Comparison of ENCODE assay signal across 9 cellular contexts in the genomic region with DNA sequence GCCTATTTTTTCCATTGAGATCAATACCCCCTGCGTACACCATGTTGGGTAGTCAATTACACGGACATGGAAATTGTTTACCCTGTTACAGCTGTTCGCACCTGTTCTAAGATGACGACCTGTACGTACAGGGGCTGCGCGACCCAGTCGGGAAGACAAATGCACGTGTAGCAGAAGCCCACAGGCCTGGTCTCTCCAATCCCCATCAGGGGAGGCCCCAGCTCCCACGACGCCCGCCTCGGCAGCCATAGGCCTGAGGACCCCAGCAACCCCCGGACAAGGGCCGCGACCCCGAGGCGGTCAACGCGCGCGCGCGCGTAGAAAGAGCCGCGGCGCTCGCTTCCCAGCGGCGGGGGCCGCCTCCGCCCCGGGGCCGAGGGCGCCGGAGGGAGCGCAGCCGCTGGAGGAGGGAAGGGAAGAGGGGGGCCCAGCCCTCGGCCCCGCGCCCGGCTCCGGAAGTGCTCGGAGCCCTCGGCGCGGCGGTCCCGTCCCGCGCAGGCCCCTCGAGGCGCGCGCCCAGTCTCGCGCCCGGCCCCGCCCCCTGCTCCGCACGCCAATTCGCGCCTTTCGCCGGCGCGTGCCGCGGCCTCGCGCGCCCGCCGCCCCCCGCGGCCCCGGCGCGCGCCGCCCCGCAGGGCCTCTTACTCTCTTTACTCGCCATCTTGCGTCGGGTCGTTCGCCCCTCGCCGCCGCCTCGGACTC. TPM values are rescaled to one million over a fixed set of nuclear protein-coding genes. Genes with fewer than 3 reads are reported as not detected.
DNase-seq lines count a peak whose midpoint lies in the region; ATAC-seq, FAIRE-seq and TF ChIP-seq lines count a peak whose summit lies in the region.
"Had no signal": no experiment of that assay in that cellular context is flagged by ENCODE, and none has a peak within 500 bp of the region (broad histone marks: within the 10 kb centered on the region; RNA-seq: fewer than 3 reads in every experiment).

No MANE protein-coding gene starts in this region.

- peaks cover 11% of the 10 kb centered on the region for H3K4me1 ChIP-seq in GM23338 (ENCODE audit: insufficient read depth)
- peaks cover 13% of the 10 kb centered on the region for H3K4me1 ChIP-seq in Loucy (ENCODE audit: insufficient read depth, low read length, poor library complexity, severe bottlenecking)

- H3K36me3 Mint-ChIP-seq in GM23338 (ENCODE audit: low read depth): peaks cover 34% of the 10 kb centered on the region

- H3K79me2 ChIP-seq in GM23338 (replicated peaks; ENCODE audit: insufficient read depth) (peaks cover 50% of the 10 kb centered on the region), Loucy (ENCODE audit: insufficient read depth, low read length) (peaks cover 49% of the 10 kb centered on the region)

- H3K9me3 Mint-ChIP-seq in GM23338: no peaks in the 10 kb centered on the region

- peaks cover 29% of the 10 kb centered on the region for H3K4me1 Mint-ChIP-seq in GM23338

- H3K27ac ChIP-seq in GM23338 (ENCODE audit: low read depth) (peak overlapping the region; percentile 97), coronary artery (peak overlapping the region; percentile 80 to 91)

- FAIRE-seq in GM12891 (lab: Jason Lieb, UNC): peak; percentile 23
- FAIRE-seq: endometrium had no signal

- H3K4me2 ChIP-seq in GM23338 (peak overlapping the region; percentile 87), Loucy (ENCODE audit: low read depth, low read length, poor library complexity, severe bottlenecking) (peak overlapping the region; percentile 90)

- no peaks in the 10 kb centered on the region for H3K27me3 ChIP-seq in GM23338 (ENCODE audit: insufficient read depth)
- no peaks in the 10 kb centered on the region for H3K27me3 ChIP-seq in Loucy (ENCODE audit: insufficient read depth, low read length, poor library complexity, severe bottlenecking)

- intact Hi-C loops in lower leg skin (cut with DNase I; ENCODE audit: low total_unique reads): no loop called here

- H3K9me3 ChIP-seq in Loucy (ENCODE audit: insufficient read depth, low read depth, low read length): no peaks in the 10 kb centered on the region

- H3K4me3 Mint-ChIP-seq in GM23338: peak overlapping the region; percentile 93

- H4K20me1 ChIP-seq in GM23338 (replicated peaks; ENCODE audit: insufficient read depth) (peaks cover 27% of the 10 kb centered on the region), Loucy (ENCODE audit: insufficient read depth, low read length, poor library complexity, severe bottlenecking) (peaks cover 43% of the 10 kb centered on the region)

- H2AFZ ChIP-seq in GM23338 (no peak overlapping the region), Loucy (ENCODE audit: low read length) (peak overlapping the region; percentile 70; the same call in 1 of the 2 replicates)

- DNase-seq in GM12891 (ENCODE audit: insufficient read length, low spot score) (no peak), GM23338 (ENCODE audit: low spot score) (peak; percentile 60), UCSD-AML1 (lab: John Stamatoyannopoulos, UW; ENCODE audit: unreplicated experiment) (peak; percentile 50), coronary artery (ENCODE audit: low spot score) (no peak), lower leg skin (ENCODE audit: low spot score in 2 of 2) (peak in 1 of 2 donors; percentile 13), middle frontal gyrus (ENCODE audit: extremely low spot score, low spot score) (no peak)
- DNase-seq in stimulated activated naive CD4-positive, alpha-beta T cell (lab: John Stamatoyannopoulos, UW): peak; percentile 34 to 74 (median 44)

- peak overlapping the region; percentile 99 for H3K27ac Mint-ChIP-seq in GM23338

- H3K4me3 ChIP-seq in GM23338 (peak overlapping the region; percentile 79), Loucy (ENCODE audit: low read length, poor library complexity, severe bottlenecking) (peak overlapping the region; percentile 89), coronary artery (peak overlapping the region; percentile 76), lower leg skin (ENCODE audit: low read depth, poor library complexity, severe bottlenecking) (peak overlapping the region; percentile 53)

- peak; percentile 55 for ATAC-seq in GM23338

- 0 to 10% methylated on average over 8 to 79 of the region's 92 CpGs for WGBS in lower leg skin, 2 donors

- peaks cover 6% of the 10 kb centered on the region for H3K27me3 Mint-ChIP-seq in GM23338 (ENCODE audit: insufficient read depth, low read depth, poor library complexity)

- TF ChIP-seq POLR2A in GM12891 (IDR thresholded peaks at IDR 0.05; ENCODE audit: low read depth, low read length) (peak; percentile 3; the same call in 1 of the 2 replicates), lower leg skin (IDR thresholded peaks at IDR 0.05) (no peak)

- peak overlapping the region; percentile 89 for H3K9ac ChIP-seq in Loucy (ENCODE audit: low read depth, low read length, poor library complexity, severe bottlenecking)

- no peak for TF ChIP-seq CTCF in GM23338 (conservative IDR thresholded peaks at IDR 0.05; ENCODE audit: low read depth in 2 of 2)
- TF ChIP-seq CTCF in Loucy (conservative IDR thresholded peaks at IDR 0.05; ENCODE audit: low read length): no peak
- no peak for TF ChIP-seq CTCF in coronary artery (IDR thresholded peaks at IDR 0.05)
- no peak for TF ChIP-seq CTCF in lower leg skin (IDR thresholded peaks at IDR 0.05)

- no peaks in the 10 kb centered on the region for H3K9me2 ChIP-seq in GM23338 (ENCODE audit: insufficient read depth)
- H3K9me2 ChIP-seq in Loucy (replicated peaks; ENCODE audit: low read depth, low read length): no peaks in the 10 kb centered on the region

- H3K36me3 ChIP-seq in GM23338 (ENCODE audit: insufficient read depth): peaks cover 9% of the 10 kb centered on the region; the same call in 1 of the 2 replicates
- 0 out of 2 replicates have a peak, but pooled peaks cover 4% of the 10 kb centered on the region for H3K36me3 ChIP-seq in Loucy (ENCODE audit: insufficient read depth, low read length)

- no peaks in the 10 kb centered on the region for H3F3A ChIP-seq in GM23338 (replicated peaks; ENCODE audit: low read depth)
- no peaks in the 10 kb centered on the region for H3F3A ChIP-seq in Loucy (ENCODE audit: low read depth)

TF ChIP-seq in GM12891, 5 proteins besides CTCF, POLR2A, EP300 and RAD21:
- TF ChIP-seq SPI1 (IDR thresholded peaks at IDR 0.05; ENCODE audit: low read depth, low read length): no peak

TF ChIP-seq in GM23338, 12 proteins besides CTCF, POLR2A, EP300 and RAD21 (continues in another document):
- TF ChIP-seq ZNF114 (CRISPR knock-in tag; IDR thresholded peaks at IDR 0.05): no peak
- no peak for TF ChIP-seq JUNB (IDR thresholded peaks at IDR 0.05; ENCODE audit: unreplicated experiment)
- no peak for TF ChIP-seq STAT1 (IDR thresholded peaks at IDR 0.05; ENCODE audit: unreplicated experiment)
- TF ChIP-seq CREB1 (CRISPR knock-in tag; IDR thresholded peaks at IDR 0.05; ENCODE audit: low read depth): no peak
- no peak for TF ChIP-seq ZNF331 (CRISPR knock-in tag; IDR thresholded peaks at IDR 0.05; ENCODE audit: low read depth)
- TF ChIP-seq EZH2 (IDR thresholded peaks at IDR 0.05; ENCODE audit: low read depth, unreplicated experiment): no peak
- no peak for TF ChIP-seq EZH2phosphoT487 (IDR thresholded peaks at IDR 0.05; ENCODE audit: unreplicated experiment)
- TF ChIP-seq, protein P1, sequence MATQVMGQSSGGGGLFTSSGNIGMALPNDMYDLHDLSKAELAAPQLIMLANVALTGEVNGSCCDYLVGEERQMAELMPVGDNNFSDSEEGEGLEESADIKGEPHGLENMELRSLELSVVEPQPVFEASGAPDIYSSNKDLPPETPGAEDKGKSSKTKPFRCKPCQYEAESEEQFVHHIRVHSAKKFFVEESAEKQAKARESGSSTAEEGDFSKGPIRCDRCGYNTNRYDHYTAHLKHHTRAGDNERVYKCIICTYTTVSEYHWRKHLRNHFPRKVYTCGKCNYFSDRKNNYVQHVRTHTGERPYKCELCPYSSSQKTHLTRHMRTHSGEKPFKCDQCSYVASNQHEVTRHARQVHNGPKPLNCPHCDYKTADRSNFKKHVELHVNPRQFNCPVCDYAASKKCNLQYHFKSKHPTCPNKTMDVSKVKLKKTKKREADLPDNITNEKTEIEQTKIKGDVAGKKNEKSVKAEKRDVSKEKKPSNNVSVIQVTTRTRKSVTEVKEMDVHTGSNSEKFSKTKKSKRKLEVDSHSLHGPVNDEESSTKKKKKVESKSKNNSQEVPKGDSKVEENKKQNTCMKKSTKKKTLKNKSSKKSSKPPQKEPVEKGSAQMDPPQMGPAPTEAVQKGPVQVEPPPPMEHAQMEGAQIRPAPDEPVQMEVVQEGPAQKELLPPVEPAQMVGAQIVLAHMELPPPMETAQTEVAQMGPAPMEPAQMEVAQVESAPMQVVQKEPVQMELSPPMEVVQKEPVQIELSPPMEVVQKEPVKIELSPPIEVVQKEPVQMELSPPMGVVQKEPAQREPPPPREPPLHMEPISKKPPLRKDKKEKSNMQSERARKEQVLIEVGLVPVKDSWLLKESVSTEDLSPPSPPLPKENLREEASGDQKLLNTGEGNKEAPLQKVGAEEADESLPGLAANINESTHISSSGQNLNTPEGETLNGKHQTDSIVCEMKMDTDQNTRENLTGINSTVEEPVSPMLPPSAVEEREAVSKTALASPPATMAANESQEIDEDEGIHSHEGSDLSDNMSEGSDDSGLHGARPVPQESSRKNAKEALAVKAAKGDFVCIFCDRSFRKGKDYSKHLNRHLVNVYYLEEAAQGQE (IDR thresholded peaks at IDR 0.05; ENCODE audit: unreplicated experiment): no peak
- TF ChIP-seq, protein P2, sequence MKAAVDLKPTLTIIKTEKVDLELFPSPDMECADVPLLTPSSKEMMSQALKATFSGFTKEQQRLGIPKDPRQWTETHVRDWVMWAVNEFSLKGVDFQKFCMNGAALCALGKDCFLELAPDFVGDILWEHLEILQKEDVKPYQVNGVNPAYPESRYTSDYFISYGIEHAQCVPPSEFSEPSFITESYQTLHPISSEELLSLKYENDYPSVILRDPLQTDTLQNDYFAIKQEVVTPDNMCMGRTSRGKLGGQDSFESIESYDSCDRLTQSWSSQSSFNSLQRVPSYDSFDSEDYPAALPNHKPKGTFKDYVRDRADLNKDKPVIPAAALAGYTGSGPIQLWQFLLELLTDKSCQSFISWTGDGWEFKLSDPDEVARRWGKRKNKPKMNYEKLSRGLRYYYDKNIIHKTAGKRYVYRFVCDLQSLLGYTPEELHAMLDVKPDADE (IDR thresholded peaks at IDR 0.05): no peak
- no peak for TF ChIP-seq POLR2AphosphoS5 (IDR thresholded peaks at IDR 0.05; ENCODE audit: low read depth)
- TF ChIP-seq NANOG (IDR thresholded peaks at IDR 0.05; ENCODE audit: borderline replicate concordance): no peak

RNA-seq across cellular contexts. Expression of a gene that starts 0.6 kb away (rescaled TPM):
- polyA plus RNA-seq in GM12891 (2012; ENCODE audit: low read depth, missing spikeins): 128 TPM
- total RNA-seq in GM23338 (2014; rRNA removed; shearing (Covaris generic)): 110 and 111 TPM in 2 replicates
- 166 and 167 TPM in 2 replicates for polyA plus RNA-seq in GM23338 (2016; fragmentation: Nextera tagmentation; extraction: Ambion mirVana)
- 10 to 100 TPM; 47.7 to 82.6 (median 59.1) TPM for total RNA-seq in lower leg skin

Comparison
In these comparisons a context has a peak if more than half of its experiments do, and no peak if none do; other contexts are left out.
1. DNase-seq: peak in GM23338 (single experiment), UCSD-AML1 (single experiment) and stimulated activated naive CD4-positive, alpha-beta T cell (6 of 6); none in GM12891 (single experiment), coronary artery (single experiment) and middle frontal gyrus (single experiment).
2. Peak in every context shown above with its lines, with median percentiles within 50 percentile points of each other: H3K4me3 ChIP-seq.